In genomic region chr6:91352878-91353277, GRCh38 we compare ENCODE assay signal across 19 cellular contexts.
"Had no signal": no experiment of that assay in that cellular context is flagged by ENCODE, and none has a peak within 500 bp of the region (broad histone marks: within the 10 kb centered on the region; RNA-seq: fewer than 3 reads in every experiment).

No MANE protein-coding gene starts in this region.

- H3K27me3 ChIP-seq: gastrocnemius medialis, transverse colon had no signal

- H3K27me3 Mint-ChIP-seq: activated CD4-positive, alpha-beta T cell treated with anti-CD3 and anti-CD28 coated beads for 36 hours; activated naive CD8-positive, alpha-beta T cell treated with anti-CD3 and anti-CD28 coated beads for 36 hours; naive B cell; stimulated activated naive B cell treated with anti-CD40 and anti-IgM and Interleukin-4, amounts not matched to agents 10 μg/mL and 1 μg/mL and 100 μg/mL, for 72 hours had no signal

- H3K9me3 ChIP-seq: gastrocnemius medialis, transverse colon had no signal

- H3K36me3 ChIP-seq: gastrocnemius medialis, transverse colon, WERI-Rb-1 had no signal

- H3K4me3 ChIP-seq: gastrocnemius medialis, transverse colon had no signal

- H3K9me3 Mint-ChIP-seq: activated naive CD8-positive, alpha-beta T cell treated with anti-CD3 and anti-CD28 coated beads for 36 hours; naive B cell; stimulated activated naive B cell treated with anti-CD40 and anti-IgM and Interleukin-4, amounts not matched to agents 10 μg/mL and 1 μg/mL and 100 μg/mL, for 72 hours had no signal

- H3K4me1 ChIP-seq: gastrocnemius medialis, transverse colon had no signal

- H3K27ac ChIP-seq: gastrocnemius medialis, WERI-Rb-1 had no signal

- H3K27ac Mint-ChIP-seq: activated CD4-positive, alpha-beta T cell treated with anti-CD3 and anti-CD28 coated beads for 36 hours; activated naive CD8-positive, alpha-beta T cell treated with anti-CD3 and anti-CD28 coated beads for 36 hours; naive B cell; stimulated activated naive B cell treated with anti-CD40 and anti-IgM and Interleukin-4, amounts not matched to agents 10 μg/mL and 1 μg/mL and 100 μg/mL, for 72 hours had no signal

- DNase-seq: activated CD4-positive, alpha-beta T cell treated with anti-CD3 and anti-CD28 coated beads for 36 hours; activated CD4-positive, alpha-beta T cell treated with anti-CD3 and anti-CD28 coated beads, Interleukin-2, amount 50 U/mL, for 4 hours; activated naive CD4-positive, alpha-beta T cell treated with Interleukin-2 at 50 U/mL for 16 hours; activated naive CD8-positive, alpha-beta T cell treated with anti-CD3 and anti-CD28 coated beads for 36 hours; activated T-cell treated with anti-CD3 and anti-CD28 coated beads, Interleukin-2, amount 50 U/mL, for 48 hours; amniotic stem cell; cerebellar nuclear complex; effector CD4-positive, alpha-beta T cell; gastrocnemius medialis; head of caudate nucleus; left cardiac atrium; naive B cell; nucleus accumbens; stimulated activated CD4-positive, alpha-beta T cell treated with anti-CD3 and anti-CD28 coated beads, Interleukin-2, amount 100 ng/mL, for 48 hours; stimulated activated CD8-positive, alpha-beta memory T cell treated with anti-CD3 and anti-CD28 coated beads, Interleukin-4, amount 100 ng/mL, for 48 hours; stimulated activated naive B cell treated with anti-CD40 and anti-IgM and Interleukin-4, amounts not matched to agents 10 μg/mL and 1 μg/mL and 100 μg/mL, for 72 hours; T-helper 2 cell; transverse colon; WERI-Rb-1 had no signal

- H3K4me3 Mint-ChIP-seq: activated CD4-positive, alpha-beta T cell treated with anti-CD3 and anti-CD28 coated beads for 36 hours; activated naive CD8-positive, alpha-beta T cell treated with anti-CD3 and anti-CD28 coated beads for 36 hours; naive B cell; stimulated activated naive B cell treated with anti-CD40 and anti-IgM and Interleukin-4, amounts not matched to agents 10 μg/mL and 1 μg/mL and 100 μg/mL, for 72 hours had no signal

- H3K4me1 Mint-ChIP-seq: activated CD4-positive, alpha-beta T cell treated with anti-CD3 and anti-CD28 coated beads for 36 hours; activated naive CD8-positive, alpha-beta T cell treated with anti-CD3 and anti-CD28 coated beads for 36 hours; naive B cell; stimulated activated naive B cell treated with anti-CD40 and anti-IgM and Interleukin-4, amounts not matched to agents 10 μg/mL and 1 μg/mL and 100 μg/mL, for 72 hours had no signal

- H3K36me3 Mint-ChIP-seq: activated naive CD8-positive, alpha-beta T cell treated with anti-CD3 and anti-CD28 coated beads for 36 hours; naive B cell; stimulated activated naive B cell treated with anti-CD40 and anti-IgM and Interleukin-4, amounts not matched to agents 10 μg/mL and 1 μg/mL and 100 μg/mL, for 72 hours had no signal
